Comparison of ENCODE assay signal across 15 cellular contexts in the genomic region with DNA sequence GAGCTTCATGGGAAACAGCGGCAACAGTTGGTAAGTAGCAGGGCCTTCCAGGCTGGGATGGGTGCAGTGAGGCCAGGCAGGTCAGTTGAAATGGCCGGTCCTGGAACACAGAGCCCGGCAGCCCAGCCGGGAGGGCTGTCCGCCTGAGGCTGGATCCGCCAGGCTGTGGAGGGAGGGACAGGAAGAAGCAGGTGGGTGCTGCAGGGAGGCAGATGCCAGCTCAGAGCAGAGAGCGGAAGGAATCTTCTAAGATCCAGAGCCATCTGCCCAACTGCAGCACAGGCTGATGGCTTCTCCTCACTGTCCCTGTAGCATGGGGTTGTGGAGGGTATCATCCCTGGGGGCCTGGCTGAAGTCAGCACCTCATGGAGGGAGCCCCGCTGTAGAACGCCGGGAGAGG. TPM values are rescaled to one million over a fixed set of nuclear protein-coding genes. Genes with fewer than 3 reads are reported as not detected.
DNase-seq lines count a peak whose midpoint lies in the region; ATAC-seq and TF ChIP-seq lines count a peak whose summit lies in the region.
"Had no signal": no experiment of that assay in that cellular context is flagged by ENCODE, and none has a peak within 500 bp of the region (broad histone marks: within the 10 kb centered on the region; RNA-seq: fewer than 3 reads in every experiment).

No MANE protein-coding gene starts in this region.

- peaks cover 10% of the 10 kb centered on the region for H3K27me3 Mint-ChIP-seq in glutamatergic neuron (ENCODE audit: unreplicated experiment)

- no peaks in the 10 kb centered on the region for H3K36me3 Mint-ChIP-seq in glutamatergic neuron (ENCODE audit: unreplicated experiment)
- H3K36me3 Mint-ChIP-seq: type B pancreatic cell had no signal

- intact Hi-C loops in posterior cingulate gyrus (cut with DNase I), result no loop called here

- peak overlapping the region; percentile 93 for H3K27ac Mint-ChIP-seq in glutamatergic neuron (ENCODE audit: unreplicated experiment)
- H3K27ac Mint-ChIP-seq: dendritic cell treated with granulocyte-macrophage colony-stimulating factor and Interleukin-4, amounts not matched to agents 40 ng/mL and 50 ng/mL, for 4 days; type B pancreatic cell had no signal

- H3K27me3 ChIP-seq in brain microvascular endothelial cell (replicated peaks), result peaks cover 2% of the 10 kb centered on the region

- no peaks in the 10 kb centered on the region for H3K9me3 Mint-ChIP-seq in glutamatergic neuron (ENCODE audit: unreplicated experiment)
- H3K9me3 Mint-ChIP-seq: dendritic cell treated with granulocyte-macrophage colony-stimulating factor and Interleukin-4, amounts not matched to agents 40 ng/mL and 50 ng/mL, for 4 days; type B pancreatic cell had no signal

- in situ Hi-C loops in brain microvascular endothelial cell (cut with HindIII; ENCODE audit: low pct_ligation_motif_present, low sequenced_read_pairs), result no loop called here

- H3K27ac ChIP-seq in brain microvascular endothelial cell, result no peak overlapping the region
- H3K27ac ChIP-seq: PC-9 had no signal

- no peak for ATAC-seq in stimulated activated naive CD8-positive, alpha-beta T cell treated with anti-CD3 and anti-CD28 coated beads, Interleukin-15, Interleukin-2, amounts not matched to agents 100 U/mL and 50 U/mL, for 24 hours
- ATAC-seq: GM12878 had no signal

- no peaks in the 10 kb centered on the region for H3K36me3 ChIP-seq in brain microvascular endothelial cell (replicated peaks)

- H3K4me1 Mint-ChIP-seq in glutamatergic neuron (ENCODE audit: low read depth, unreplicated experiment), result peaks cover 19% of the 10 kb centered on the region

- TF ChIP-seq CTCF in glutamatergic neuron (IDR thresholded peaks at IDR 0.05; ENCODE audit: partially characterized antibody, unreplicated experiment), result no peak
- TF ChIP-seq CTCF in brain microvascular endothelial cell (IDR thresholded peaks at IDR 0.05; ENCODE audit: low read depth, low read length, missing control alignments), result no peak

- peak; percentile 75 for DNase-seq in DMS 273 (lab: John Stamatoyannopoulos, UW; ENCODE audit: unreplicated experiment)
- DNase-seq in NCI-H82 (lab: John Stamatoyannopoulos, UW), result peak; percentile 90
- peak; percentile 68 for DNase-seq in glutamatergic neuron
- peak in 8 of 10 donors; percentile 48 to 93 (median 62) for DNase-seq in posterior cingulate gyrus
- no peak for DNase-seq in stimulated activated naive CD8-positive, alpha-beta T cell treated with anti-CD3 and anti-CD28 coated beads, Interleukin-15, Interleukin-2, amounts not matched to agents 100 U/mL and 50 U/mL, for 24 hours
- no peak for DNase-seq in brain microvascular endothelial cell
- DNase-seq in NCI-H2107 treated with DMSO at 0.1 percent for 48 hours (lab: John Stamatoyannopoulos, UW; ENCODE audit: unreplicated experiment), result no peak
- no peak for DNase-seq in activated T-cell treated with anti-CD3 and anti-CD28 coated beads, Interleukin-2, amount 50 U/mL, for 48 hours
- DNase-seq: AML-193, DND-41, PC-9 had no signal

- H3K4me3 Mint-ChIP-seq in glutamatergic neuron (ENCODE audit: unreplicated experiment), result peak overlapping the region; percentile 67
- H3K4me3 Mint-ChIP-seq: dendritic cell treated with granulocyte-macrophage colony-stimulating factor and Interleukin-4, amounts not matched to agents 40 ng/mL and 50 ng/mL, for 4 days; type B pancreatic cell had no signal

- H3K4me3 ChIP-seq in brain microvascular endothelial cell (ENCODE audit: low read depth, low read length), result no peak overlapping the region
- H3K4me3 ChIP-seq: GM12878, PC-9 had no signal

RNA-seq across cellular contexts. Expression of a gene that starts 0.6 kb away (rescaled TPM):
- 8.6 TPM for total RNA-seq in glutamatergic neuron (ENCODE audit: unreplicated experiment)
- total RNA-seq: GM12878 had no signal

RNA-seq across cellular contexts. Expression of a gene that starts 24.7 kb away (rescaled TPM):
- 37.7 TPM for total RNA-seq in glutamatergic neuron (ENCODE audit: unreplicated experiment)
- total RNA-seq: PC-9; T-helper 1 cell treated with Interleukin-12 subunit alpha and Interleukin-12 subunit beta and Interleukin-4 antibody, amounts not matched to agents 30 ng/mL and 1 ng/mL, for 36 hours had no signal

RNA-seq across cellular contexts. Expression of a gene that starts 33.3 kb away (rescaled TPM):
- 70.6 TPM for total RNA-seq in glutamatergic neuron (ENCODE audit: unreplicated experiment)

RNA-seq across cellular contexts. Expression of a gene that starts 49.1 kb away (rescaled TPM):
- total RNA-seq in glutamatergic neuron (ENCODE audit: unreplicated experiment), result 7.8 TPM

Comparison
In these comparisons a context has a peak if more than half of its experiments do, and no peak if none do; other contexts are left out.
1. DNase-seq: peak in DMS 273 (single experiment), NCI-H82 (single experiment), glutamatergic neuron (single experiment) and posterior cingulate gyrus (8 of 10); none in stimulated activated naive CD8-positive, alpha-beta T cell treated with anti-CD3 and anti-CD28 coated beads, Interleukin-15, Interleukin-2, amounts not matched to agents 100 U/mL and 50 U/mL, for 24 hours (single experiment), brain microvascular endothelial cell (single experiment), NCI-H2107 treated with DMSO at 0.1 percent for 48 hours (single experiment) and activated T-cell treated with anti-CD3 and anti-CD28 coated beads, Interleukin-2, amount 50 U/mL, for 48 hours (0 of 2).